21 cellular contexts compared by ENCODE assay signal in genomic region chr18:13471495-13471845, GRCh38.
A peak's percentile ranks its signal among the peaks of the same experiment; 100 is the strongest.
DNase-seq lines count a peak whose midpoint lies in the region; TF ChIP-seq lines count a peak whose summit lies in the region.
"Had no signal": no experiment of that assay in that cellular context is flagged by ENCODE, and none has a peak within 500 bp of the region (broad histone marks: within the 10 kb centered on the region; RNA-seq: fewer than 3 reads in every experiment).

No MANE protein-coding gene starts in this region.

- intact Hi-C loops in sigmoid colon (cut with DNase I), result no loop called here

- TF ChIP-seq POLR2A in sigmoid colon (IDR thresholded peaks at IDR 0.05), result no peak

- 94% methylated on average over 9 of the region's 9 CpGs for WGBS in sigmoid colon, 2 donors

- no peaks in the 10 kb centered on the region for H3K36me3 ChIP-seq in sigmoid colon
- H3K36me3 ChIP-seq: brain microvascular endothelial cell, tibial nerve, WERI-Rb-1 had no signal

- DNase-seq in DMS79 treated with DMSO at 0.1 percent for 48 hours (lab: John Stamatoyannopoulos, UW) (peak; percentile 47), DMS79 (lab: John Stamatoyannopoulos, UW) (no peak), cerebellar cortex (ENCODE audit: low spot score) (peak; percentile 26), sigmoid colon (no peak), H4 (ENCODE audit: low spot score) (no peak), hippocampal formation (lab: John Stamatoyannopoulos, UW) (no peak), NCI-H1092 (lab: John Stamatoyannopoulos, UW) (no peak)
- DNase-seq: activated T-cell treated with anti-CD3 and anti-CD28 coated beads, Interleukin-2, amount 50 U/mL, for 1 hour; AML-193; brain microvascular endothelial cell; left cardiac atrium; mucosa of descending colon; NCI-H146; NCI-H774; SIG-M5; stimulated activated naive CD4-positive, alpha-beta T cell; WERI-Rb-1 had no signal

- H3K9me3 ChIP-seq in sigmoid colon, result no peaks in the 10 kb centered on the region
- H3K9me3 ChIP-seq: mucosa of descending colon, tibial nerve had no signal

- H3K4me3 ChIP-seq in sigmoid colon, result no peak overlapping the region
- H3K4me3 ChIP-seq: mucosa of descending colon had no signal

- H3K27ac ChIP-seq in layer of hippocampus (ENCODE audit: low read depth, low read length), result peak overlapping the region; percentile 50
- peak overlapping the region in 3 of 4 donors; percentile 16 to 57 (median 32) for H3K27ac ChIP-seq in sigmoid colon
- H3K27ac ChIP-seq: 22Rv1, brain microvascular endothelial cell, epithelial cell of prostate, WERI-Rb-1 had no signal

- H3K27me3 ChIP-seq in layer of hippocampus (ENCODE audit: control insufficient read depth, insufficient read depth, low read length), result no peaks in the 10 kb centered on the region
- no peaks in the 10 kb centered on the region for H3K27me3 ChIP-seq in sigmoid colon
- H3K27me3 ChIP-seq: brain microvascular endothelial cell, tibial nerve had no signal

- TF ChIP-seq EP300 in sigmoid colon (IDR thresholded peaks at IDR 0.05), result no peak

- TF ChIP-seq CTCF in sigmoid colon (IDR thresholded peaks at IDR 0.05), result no peak

- H3K4me1 ChIP-seq in sigmoid colon, result peaks cover 0 to 54% (median 34%) of the 10 kb centered on the region in 4 donors

Comparison
In these comparisons a context has a peak if more than half of its experiments do, and no peak if none do; other contexts are left out.
1. DNase-seq: peak in DMS79 treated with DMSO at 0.1 percent for 48 hours (single experiment) and cerebellar cortex (single experiment); none in DMS79 (single experiment), sigmoid colon (single experiment), H4 (single experiment), hippocampal formation (0 of 2) and NCI-H1092 (single experiment).